Comparison of ENCODE assay signal across 11 cellular contexts in genomic region chr6:44071670-44072451, GRCh38.
DNase-seq lines count a peak whose midpoint lies in the region; ATAC-seq and TF ChIP-seq lines count a peak whose summit lies in the region.
"Had no signal": no experiment of that assay in that cellular context is flagged by ENCODE, and none has a peak within 500 bp of the region (broad histone marks: within the 10 kb centered on the region; RNA-seq: fewer than 3 reads in every experiment).

No MANE protein-coding gene starts in this region.

- ATAC-seq in HG02981 (IDR thresholded peaks at IDR 0.05; ENCODE audit: unreplicated experiment): no peak
- ATAC-seq in GM21528 (IDR thresholded peaks at IDR 0.05; ENCODE audit: low FRiP score, unreplicated experiment): no peak
- ATAC-seq in GM21529 (IDR thresholded peaks at IDR 0.05; ENCODE audit: unreplicated experiment): no peak

- no peak for TF ChIP-seq CTCF in astrocyte of the cerebellum (IDR thresholded peaks at IDR 0.05; ENCODE audit: low read depth, low read length, missing control alignments)

- DNase-seq in AG08396 (ENCODE audit: low spot score): peak; percentile 88
- DNase-seq in HCEC 1CT: peak; percentile 96
- DNase-seq in astrocyte of the cerebellum (ENCODE audit: low read depth): peak; percentile 94
- peak; percentile 89 for DNase-seq in kidney tubule cell (ENCODE audit: low spot score)
- DNase-seq in RPMI8226: no peak
- DNase-seq: activated T-cell treated with anti-CD3 and anti-CD28 coated beads, Interleukin-2, amount 50 U/mL, for 72 hours; left lung; NCI-H69 had no signal

- H3K4me3 ChIP-seq in astrocyte of the cerebellum (ENCODE audit: low read depth, low read length): no peak overlapping the region

- in situ Hi-C loops in astrocyte of the cerebellum (cut with HindIII; ENCODE audit: low sequenced_read_pairs): no loop called here
